In genomic region chr4:52107745-52108144, GRCh38 we compare ENCODE assay signal across 20 cellular contexts. TPM values are rescaled to one million over a fixed set of nuclear protein-coding genes. Genes with fewer than 3 reads are reported as not detected.
A peak's percentile ranks its signal among the peaks of the same experiment; 100 is the strongest.
DNase-seq lines count a peak whose midpoint lies in the region; ATAC-seq and TF ChIP-seq lines count a peak whose summit lies in the region.
"Had no signal": no experiment of that assay in that cellular context is flagged by ENCODE, and none has a peak within 500 bp of the region (broad histone marks: within the 10 kb centered on the region; RNA-seq: fewer than 3 reads in every experiment).

No MANE protein-coding gene starts in this region.

- WGBS in lower leg skin, 2 donors: 77 to 91% methylated on average over 1 of the region's 1 CpG

- no peaks in the 10 kb centered on the region for H3K9me3 Mint-ChIP-seq in stimulated activated naive CD8-positive, alpha-beta T cell treated with anti-CD3 and anti-CD28 coated beads, Interleukin-15, amount 100 ng/mL, for 72 hours
- H3K9me3 Mint-ChIP-seq: activated T-helper 17 cell treated with anti-CD3 and anti-CD28 coated beads, Interleukin-2, amount 50 U/mL, for 72 hours had no signal

- no peak overlapping the region for H3K9ac ChIP-seq in HCT116 (ENCODE audit: low read length)

- no peaks in the 10 kb centered on the region for H4K20me1 ChIP-seq in HCT116 (ENCODE audit: insufficient read depth)

- H3K4me3 ChIP-seq in A673 (ENCODE audit: low read depth, low read length, poor library complexity, severe bottlenecking) (no peak overlapping the region), HCT116 (replicated peaks in 1 of 2; ENCODE audit: low read depth in 1 of 2, low read length in 2 of 2) (no peak overlapping the region), Panc1 (ENCODE audit: low read depth in 2 of 2, low read length in 2 of 2) (no peak overlapping the region), epithelial cell of proximal tubule (ENCODE audit: low read depth, low read length) (no peak overlapping the region), lower leg skin (ENCODE audit: low read depth, poor library complexity, severe bottlenecking) (no peak overlapping the region)

- POLR2A ChIA-PET in A673 (lab: Charles Lee; ENCODE audit: low non-redundant PET): no interaction called here
- POLR2A ChIA-PET in HCT116 (lab: Charles Lee): no interaction called here
- POLR2A ChIA-PET in Panc1 (lab: Charles Lee): no interaction called here

- no peak overlapping the region for H2AFZ ChIP-seq in HCT116 (ENCODE audit: low read depth, low read length, poor library complexity, severe bottlenecking)

- H3K36me3 ChIP-seq in A673 (ENCODE audit: insufficient read depth, low read length, poor library complexity, severe bottlenecking): no peaks in the 10 kb centered on the region
- H3K36me3 ChIP-seq in HCT116 (ENCODE audit: control insufficient read depth in 1 of 2, insufficient read depth in 2 of 2, low read length in 2 of 2): no peaks in the 10 kb centered on the region
- H3K36me3 ChIP-seq in Panc1 (ENCODE audit: control insufficient read depth, insufficient read depth, low read length): no peaks in the 10 kb centered on the region

- no peak overlapping the region for H3K4me3 Mint-ChIP-seq in stimulated activated naive CD8-positive, alpha-beta T cell treated with anti-CD3 and anti-CD28 coated beads, Interleukin-15, amount 100 ng/mL, for 72 hours
- H3K4me3 Mint-ChIP-seq: activated T-helper 17 cell treated with anti-CD3 and anti-CD28 coated beads, Interleukin-2, amount 50 U/mL, for 72 hours; CD8-positive, alpha-beta memory T cell; T-helper 17 cell had no signal

- BruUV-seq in A673 (replicated peaks; lab: Mats Ljungman, UMichigan) (no TSS peak), HCT116 (replicated peaks; lab: Mats Ljungman, UMichigan) (no TSS peak), Panc1 (replicated peaks; lab: Mats Ljungman, UMichigan) (no TSS peak)

- TF ChIP-seq POLR2A in HCT116 (IDR thresholded peaks at IDR 0.05; ENCODE audit: borderline replicate concordance, extremely low read depth, insufficient read depth, insufficient read length) (no peak), lower leg skin (IDR thresholded peaks at IDR 0.05) (no peak)

- RAD21 ChIA-PET in HCT116 (lab: Charles Lee; ENCODE audit: low non-redundant PET in 1 of 2, low total read pairs in 2 of 2, uncharacterized antibody in 2 of 2, unreplicated experiment in 2 of 2): no interaction called here

- H3K27me3 Mint-ChIP-seq in stimulated activated naive CD8-positive, alpha-beta T cell treated with anti-CD3 and anti-CD28 coated beads, Interleukin-15, amount 100 ng/mL, for 72 hours: no peaks in the 10 kb centered on the region
- H3K27me3 Mint-ChIP-seq: activated T-helper 17 cell treated with anti-CD3 and anti-CD28 coated beads, Interleukin-2, amount 50 U/mL, for 72 hours had no signal

- CTCF ChIA-PET in A673 (lab: Charles Lee) (no interaction called here), HCT116 (lab: Charles Lee) (no interaction called here), Panc1 (lab: Charles Lee) (no interaction called here)

- TF ChIP-seq CTCF in A673 (conservative IDR thresholded peaks at IDR 0.05; ENCODE audit: low read depth, low read length): peak; percentile 49
- peak; percentile 5 to 35 (median 29); a peak in 2 of 6 replicates for TF ChIP-seq CTCF in HCT116 (IDR thresholded peaks at IDR 0.05 in 2 of 3, conservative IDR thresholded peaks at IDR 0.05 in 1 of 3; ENCODE audit: borderline replicate concordance in 1 of 3, insufficient read depth in 1 of 3, low read depth in 2 of 3, low read length in 2 of 3)
- TF ChIP-seq CTCF in Panc1 (IDR thresholded peaks at IDR 0.05): peak; percentile 6; the same call in 1 of the 2 replicates
- peak; percentile 44 for TF ChIP-seq CTCF in epithelial cell of proximal tubule (conservative IDR thresholded peaks at IDR 0.05; ENCODE audit: low read depth, low read length)
- TF ChIP-seq CTCF in lower leg skin (IDR thresholded peaks at IDR 0.05): no peak

- DNase-seq in A673 (ENCODE audit: low spot score): peak; percentile 22
- no peak for DNase-seq in HCT116 (ENCODE audit: low read depth, low spot score)
- DNase-seq in Panc1 (ENCODE audit: low read depth, low spot score): no peak
- DNase-seq in epithelial cell of proximal tubule (ENCODE audit: low read depth): no peak
- no peak for DNase-seq in lower leg skin (ENCODE audit: low spot score in 2 of 2)
- no peak for DNase-seq in stimulated activated naive CD8-positive, alpha-beta T cell treated with anti-CD3 and anti-CD28 coated beads, Interleukin-15, amount 100 ng/mL, for 72 hours
- DNase-seq in KBM-7: no peak
- DNase-seq: ACHN; activated CD4-positive, CD25-positive, alpha-beta regulatory T cell; CD8-positive, alpha-beta memory T cell; left colon; NCI-H1092 treated with DMSO at 0.1 percent for 48 hours; NCI-H2171 treated with DMSO at 0.1 percent for 48 hours; NCI-H774; occipital lobe; stimulated activated CD4-positive, alpha-beta T cell treated with anti-CD3 and anti-CD28 coated beads, Interleukin-2, amount 100 ng/mL, for 48 hours; substantia nigra; T-helper 17 cell had no signal

- H3K27me3 ChIP-seq in A673 (replicated peaks; ENCODE audit: insufficient read depth, low read depth, low read length, poor library complexity) (no peaks in the 10 kb centered on the region), HCT116 (ENCODE audit: insufficient read depth, low read length) (no peaks in the 10 kb centered on the region), Panc1 (ENCODE audit: control insufficient read depth, insufficient read depth, low read length) (no peaks in the 10 kb centered on the region)

- H3K4me2 ChIP-seq in HCT116 (ENCODE audit: low read length): no peak overlapping the region

- H3K27ac ChIP-seq in A673 (ENCODE audit: low read depth, low read length, poor library complexity, severe bottlenecking) (no peak overlapping the region), HCT116 (ENCODE audit: low read depth, low read length) (no peak overlapping the region), Panc1 (ENCODE audit: low read length) (no peak overlapping the region)

- no peak overlapping the region for H3K27ac Mint-ChIP-seq in stimulated activated naive CD8-positive, alpha-beta T cell treated with anti-CD3 and anti-CD28 coated beads, Interleukin-15, amount 100 ng/mL, for 72 hours
- H3K27ac Mint-ChIP-seq: activated T-helper 17 cell treated with anti-CD3 and anti-CD28 coated beads, Interleukin-2, amount 50 U/mL, for 72 hours; CD8-positive, alpha-beta memory T cell; T-helper 17 cell had no signal

- in situ Hi-C loops in Panc1 (cut with HindIII; ENCODE audit: low pct_unique_long_range_greater_than_20kb, low sequenced_read_pairs) (no loop called here), KBM-7 (cut with MboI; ENCODE audit: low pct_unique_long_range_greater_than_20kb, low sequenced_read_pairs) (no loop called here)

- TF ChIP-seq RAD21 in HCT116 (IDR thresholded peaks at IDR 0.05; ENCODE audit: low read depth): peak; percentile 36

- no peaks in the 10 kb centered on the region for H3K79me2 ChIP-seq in HCT116 (ENCODE audit: insufficient read depth, low read length)

- intact Hi-C loops in A673 (cut with micrococcal nuclease; ENCODE audit: unreplicated experiment) (loop anchor here (5.0 kb wide), 2 partner anchors 120 to 875 kb away; no protein-coding TSS in a partner anchor), HCT116 (cut with micrococcal nuclease) (no loop called here), Panc1 (cut with micrococcal nuclease; ENCODE audit: unreplicated experiment) (no loop called here), lower leg skin (cut with DNase I; ENCODE audit: low total_unique reads) (no loop called here)

- no peaks in the 10 kb centered on the region for H3K9me2 ChIP-seq in HCT116 (ENCODE audit: insufficient read depth)

- peaks cover 18% of the 10 kb centered on the region for H3K4me1 ChIP-seq in A673 (ENCODE audit: insufficient read depth, low read length, poor library complexity, severe bottlenecking)
- H3K4me1 ChIP-seq in HCT116 (ENCODE audit: control insufficient read depth in 1 of 2, insufficient read depth in 2 of 2, low read length in 2 of 2): no peaks in the 10 kb centered on the region
- no peaks in the 10 kb centered on the region for H3K4me1 ChIP-seq in Panc1 (ENCODE audit: control insufficient read depth, insufficient read depth, low read length)

- H3K4me1 Mint-ChIP-seq in stimulated activated naive CD8-positive, alpha-beta T cell treated with anti-CD3 and anti-CD28 coated beads, Interleukin-15, amount 100 ng/mL, for 72 hours: no peaks in the 10 kb centered on the region
- H3K4me1 Mint-ChIP-seq: activated T-helper 17 cell treated with anti-CD3 and anti-CD28 coated beads, Interleukin-2, amount 50 U/mL, for 72 hours; CD8-positive, alpha-beta memory T cell; T-helper 17 cell had no signal

- H3K9me3 ChIP-seq in A673 (ENCODE audit: low read depth, low read length, poor library complexity, severe bottlenecking): no peaks in the 10 kb centered on the region
- no peaks in the 10 kb centered on the region for H3K9me3 ChIP-seq in HCT116 (ENCODE audit: control insufficient read depth in 1 of 2, insufficient read depth in 1 of 2, low read depth in 1 of 2, low read length in 2 of 2)
- H3K9me3 ChIP-seq in Panc1 (ENCODE audit: control insufficient read depth, insufficient read depth, low read depth, low read length): no peaks in the 10 kb centered on the region

- ATAC-seq in HCT116: peak; percentile 73
- no peak for ATAC-seq in Panc1
- no peak for ATAC-seq in stimulated activated naive CD8-positive, alpha-beta T cell treated with anti-CD3 and anti-CD28 coated beads, Interleukin-15, amount 100 ng/mL, for 72 hours
- no peak for ATAC-seq in GM18498 (IDR thresholded peaks at IDR 0.05; ENCODE audit: unreplicated experiment)
- ATAC-seq: activated T-helper 17 cell treated with anti-CD3 and anti-CD28 coated beads, Interleukin-2, amount 50 U/mL, for 72 hours; left colon; T-helper 17 cell had no signal

TF ChIP-seq in HCT116, 20 proteins besides CTCF, POLR2A, EP300 and RAD21 (continues in another document):
- TF ChIP-seq SP1 (IDR thresholded peaks at IDR 0.05; ENCODE audit: low read depth): no peak

RNA-seq across cellular contexts. Expression of gene SPATA18, which starts 56.6 kb away (rescaled TPM):
- total RNA-seq in A673 (2021): 0.71 and 0.92 TPM in 2 replicates
- total RNA-seq in HCT116 (2021; ENCODE audit: unreplicated experiment): 0.47 TPM
- 0.04 and 0.14 TPM in 2 replicates for polyA plus RNA-seq in HCT116 (2012)
- total RNA-seq in Panc1 (2021; ENCODE audit: unreplicated experiment): 0.39 TPM
- not detected for polyA plus RNA-seq in Panc1 (2012; ENCODE audit: insufficient read length)
- 4.1 and 8.5 TPM in 2 replicates for total RNA-seq in epithelial cell of proximal tubule
- total RNA-seq in lower leg skin: 10 to 100 TPM in 3 of 4 donors, 1 to 10 TPM in 1; 8.5 to 31.8 (median 11.8) TPM
- polyA plus RNA-seq: CD8-positive, alpha-beta memory T cell had no signal

Comparison
In these comparisons a context has a peak if more than half of its experiments do, and no peak if none do; other contexts are left out.
1. CTCF ChIP-seq: peak in A673 (single experiment), HCT116 (3 of 3), Panc1 (single experiment) and epithelial cell of proximal tubule (single experiment); none in lower leg skin (0 of 3).